Comparison of ENCODE assay signal across 7 cellular contexts in the genomic region with DNA sequence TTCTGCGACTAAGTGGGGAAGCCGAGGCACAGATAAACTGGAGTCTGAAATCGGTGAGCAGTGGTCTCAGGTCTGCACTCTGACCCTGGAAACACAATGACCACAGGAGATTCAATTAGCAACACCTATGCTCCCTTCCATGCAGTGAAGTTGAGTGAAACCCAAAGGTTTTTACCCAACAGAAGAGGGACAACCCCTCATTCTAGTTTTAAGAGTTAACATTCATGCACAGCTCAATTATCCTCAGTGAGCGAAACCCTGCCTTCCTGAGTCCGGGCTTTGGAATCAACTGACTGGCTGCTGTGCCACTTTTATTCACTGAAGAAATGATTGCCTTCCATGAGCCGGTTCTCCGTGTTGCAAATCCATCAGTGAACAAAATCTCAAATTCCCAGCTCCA. TPM values are rescaled to one million over a fixed set of nuclear protein-coding genes. Genes with fewer than 3 reads are reported as not detected.
DNase-seq lines count a peak whose midpoint lies in the region; ATAC-seq and TF ChIP-seq lines count a peak whose summit lies in the region.
"Not testable (repeated sequence)": the region's sequence is repeated elsewhere in the genome, so short reads cannot be mapped to it uniquely, and the experiment has no call there.

No MANE protein-coding gene starts in this region.

- H3K36me3 Mint-ChIP-seq in activated CD8-positive, alpha-beta T cell treated with anti-CD3 and anti-CD28 coated beads for 36 hours (ENCODE audit: low read depth): peaks cover 15% of the 10 kb centered on the region

- peak overlapping the region; percentile 87 for H3K4me3 Mint-ChIP-seq in activated CD8-positive, alpha-beta T cell treated with anti-CD3 and anti-CD28 coated beads for 36 hours

- peak; percentile 18 for ATAC-seq in activated CD8-positive, alpha-beta T cell treated with anti-CD3 and anti-CD28 coated beads for 36 hours
- ATAC-seq in foreskin keratinocyte, mucosa of descending colon: not testable (repeated sequence)

- peak overlapping the region; percentile 96 for H3K27ac Mint-ChIP-seq in activated CD8-positive, alpha-beta T cell treated with anti-CD3 and anti-CD28 coated beads for 36 hours

- not testable (repeated sequence) for TF ChIP-seq CTCF in GM12865 (IDR thresholded peaks at IDR 0.05; ENCODE audit: insufficient read depth, low read depth, low read length, missing control alignments); activated CD8-positive, alpha-beta T cell treated with anti-CD3 and anti-CD28 coated beads for 36 hours (IDR thresholded peaks at IDR 0.05); cardiac fibroblast (IDR thresholded peaks at IDR 0.05; ENCODE audit: low read depth, low read length); foreskin keratinocyte (conservative IDR thresholded peaks at IDR 0.05); mucosa of descending colon (IDR thresholded peaks at IDR 0.05)

- H3K27me3 ChIP-seq in foreskin keratinocyte: not testable (repeated sequence)

- H3K27me3 Mint-ChIP-seq in activated CD8-positive, alpha-beta T cell treated with anti-CD3 and anti-CD28 coated beads for 36 hours: not testable (repeated sequence)

- peaks cover 31% of the 10 kb centered on the region for H3K4me1 Mint-ChIP-seq in activated CD8-positive, alpha-beta T cell treated with anti-CD3 and anti-CD28 coated beads for 36 hours (ENCODE audit: low read depth)

- CTCF ChIA-PET in activated CD8-positive, alpha-beta T cell treated with anti-CD3 and anti-CD28 coated beads for 36 hours (lab: Charles Lee): not testable (repeated sequence)

- H3K36me3 ChIP-seq in mucosa of descending colon (ENCODE audit: low read depth): not testable (repeated sequence)

- H3K4me1 ChIP-seq in foreskin keratinocyte; mucosa of descending colon (ENCODE audit: low read depth): not testable (repeated sequence)

- DNase-seq in GM12865 (ENCODE audit: low read depth); activated CD8-positive, alpha-beta T cell treated with anti-CD3 and anti-CD28 coated beads for 36 hours; foreskin keratinocyte; mucosa of descending colon; skeletal muscle cell (ENCODE audit: low read depth): not testable (repeated sequence)
- DNase-seq in NCI-H69 (lab: John Stamatoyannopoulos, UW) (peak; percentile 9), cardiac fibroblast (ENCODE audit: low read depth in 2 of 2) (peak in 1 of 2 donors; percentile 1)

- H3K9me3 Mint-ChIP-seq in activated CD8-positive, alpha-beta T cell treated with anti-CD3 and anti-CD28 coated beads for 36 hours: not testable (repeated sequence)

- POLR2A ChIA-PET in activated CD8-positive, alpha-beta T cell treated with anti-CD3 and anti-CD28 coated beads for 36 hours (lab: Charles Lee): interaction anchor here (0.9 kb wide), 1 partner anchor 28 kb away, joined by 4 read pairs; no protein-coding TSS in a partner anchor

- not testable (repeated sequence) for H3K9me3 ChIP-seq in mucosa of descending colon

- H3K27ac ChIP-seq in foreskin keratinocyte: peak overlapping the region; percentile 90

- intact Hi-C loops in activated CD8-positive, alpha-beta T cell treated with anti-CD3 and anti-CD28 coated beads for 36 hours (cut with micrococcal nuclease): loop anchor here (2.0 kb wide), 1 partner anchor 28 kb away; a partner anchor contains a TSS
- intact Hi-C loops in mucosa of descending colon (cut with DNase I, micrococcal nuclease): not testable (repeated sequence)

- H3K4me3 ChIP-seq in GM12865 (ENCODE audit: low read depth, low read length): peak overlapping the region; percentile 92
- H3K4me3 ChIP-seq in cardiac fibroblast (replicated peaks in 1 of 2; ENCODE audit: low read depth in 2 of 2, low read length in 2 of 2): peak overlapping the region; percentile 68 to 75
- H3K4me3 ChIP-seq in mucosa of descending colon: peak overlapping the region; percentile 56
- peak overlapping the region; percentile 68 for H3K4me3 ChIP-seq in skeletal muscle cell (ENCODE audit: low read depth, low read length)

RNA-seq across cellular contexts. Expression of a gene that starts 0.7 kb away (rescaled TPM):
- 1 to 10 TPM; 1.7 to 2.0 TPM for total RNA-seq in activated CD8-positive, alpha-beta T cell treated with anti-CD3 and anti-CD28 coated beads for 36 hours
- total RNA-seq in foreskin keratinocyte: 3.1 and 3.4 TPM in 2 replicates
- 0.68 and 0.71 TPM in 2 replicates for polyA plus RNA-seq in foreskin keratinocyte
- 1 to 10 TPM; 4.7 to 6.6 (median 5.8) TPM for total RNA-seq in mucosa of descending colon

RNA-seq across cellular contexts. Expression of a gene that starts 29.0 kb away (rescaled TPM):
- 1 to 10 TPM; 2.5 to 2.8 TPM for total RNA-seq in activated CD8-positive, alpha-beta T cell treated with anti-CD3 and anti-CD28 coated beads for 36 hours
- total RNA-seq in foreskin keratinocyte (1.6 and 1.8 TPM in 2 replicates), mucosa of descending colon (1 to 10 TPM; 1.4 to 4.1 (median 2.7) TPM)
- 1.4 and 1.7 TPM in 2 replicates for polyA plus RNA-seq in foreskin keratinocyte
